Comparison of ENCODE assay signal across 1 cellular context in the genomic region with DNA sequence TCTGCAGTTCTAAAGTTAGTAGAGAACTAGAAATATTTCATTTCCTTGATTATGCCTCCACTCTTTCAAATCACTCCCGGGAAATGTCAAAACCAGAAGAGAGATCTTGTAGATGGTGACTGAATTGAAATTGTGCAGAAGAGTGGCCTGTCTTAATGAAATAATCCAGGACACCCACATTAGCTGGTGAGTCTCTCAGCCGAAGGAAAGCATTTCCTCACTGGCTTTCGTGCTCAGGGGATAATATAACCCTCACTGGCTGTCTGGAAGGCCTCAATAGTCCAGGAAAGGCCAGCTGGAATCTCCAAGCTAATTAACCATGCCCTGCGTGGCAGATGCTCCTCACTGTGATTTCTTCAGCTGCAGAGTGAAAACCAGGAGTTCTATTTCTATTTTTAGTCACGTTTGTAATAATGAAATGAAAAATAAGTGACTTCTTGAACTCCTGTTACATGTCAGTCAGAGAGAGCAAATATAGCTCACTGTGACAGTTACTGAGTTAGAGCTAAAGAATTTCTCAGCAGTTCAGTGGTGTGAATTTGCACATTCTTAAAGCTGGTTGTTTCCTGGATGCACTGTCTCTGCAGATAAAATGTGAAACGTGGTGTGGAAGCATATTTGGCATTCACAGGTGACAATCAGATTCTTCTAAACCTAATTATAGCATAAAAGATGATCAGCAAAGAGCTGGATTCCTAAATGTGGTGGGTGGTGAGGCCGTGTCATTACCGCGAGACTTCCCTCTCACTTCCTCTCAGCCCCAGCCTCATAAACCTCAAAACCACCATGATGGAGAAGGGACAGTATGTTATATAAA.
TF ChIP-seq lines count a peak whose summit lies in the region.

No MANE protein-coding gene starts in this region.

TF ChIP-seq in H1, 55 proteins besides CTCF, POLR2A, EP300 and RAD21 (continued from another document):
- TF ChIP-seq, protein P1, sequence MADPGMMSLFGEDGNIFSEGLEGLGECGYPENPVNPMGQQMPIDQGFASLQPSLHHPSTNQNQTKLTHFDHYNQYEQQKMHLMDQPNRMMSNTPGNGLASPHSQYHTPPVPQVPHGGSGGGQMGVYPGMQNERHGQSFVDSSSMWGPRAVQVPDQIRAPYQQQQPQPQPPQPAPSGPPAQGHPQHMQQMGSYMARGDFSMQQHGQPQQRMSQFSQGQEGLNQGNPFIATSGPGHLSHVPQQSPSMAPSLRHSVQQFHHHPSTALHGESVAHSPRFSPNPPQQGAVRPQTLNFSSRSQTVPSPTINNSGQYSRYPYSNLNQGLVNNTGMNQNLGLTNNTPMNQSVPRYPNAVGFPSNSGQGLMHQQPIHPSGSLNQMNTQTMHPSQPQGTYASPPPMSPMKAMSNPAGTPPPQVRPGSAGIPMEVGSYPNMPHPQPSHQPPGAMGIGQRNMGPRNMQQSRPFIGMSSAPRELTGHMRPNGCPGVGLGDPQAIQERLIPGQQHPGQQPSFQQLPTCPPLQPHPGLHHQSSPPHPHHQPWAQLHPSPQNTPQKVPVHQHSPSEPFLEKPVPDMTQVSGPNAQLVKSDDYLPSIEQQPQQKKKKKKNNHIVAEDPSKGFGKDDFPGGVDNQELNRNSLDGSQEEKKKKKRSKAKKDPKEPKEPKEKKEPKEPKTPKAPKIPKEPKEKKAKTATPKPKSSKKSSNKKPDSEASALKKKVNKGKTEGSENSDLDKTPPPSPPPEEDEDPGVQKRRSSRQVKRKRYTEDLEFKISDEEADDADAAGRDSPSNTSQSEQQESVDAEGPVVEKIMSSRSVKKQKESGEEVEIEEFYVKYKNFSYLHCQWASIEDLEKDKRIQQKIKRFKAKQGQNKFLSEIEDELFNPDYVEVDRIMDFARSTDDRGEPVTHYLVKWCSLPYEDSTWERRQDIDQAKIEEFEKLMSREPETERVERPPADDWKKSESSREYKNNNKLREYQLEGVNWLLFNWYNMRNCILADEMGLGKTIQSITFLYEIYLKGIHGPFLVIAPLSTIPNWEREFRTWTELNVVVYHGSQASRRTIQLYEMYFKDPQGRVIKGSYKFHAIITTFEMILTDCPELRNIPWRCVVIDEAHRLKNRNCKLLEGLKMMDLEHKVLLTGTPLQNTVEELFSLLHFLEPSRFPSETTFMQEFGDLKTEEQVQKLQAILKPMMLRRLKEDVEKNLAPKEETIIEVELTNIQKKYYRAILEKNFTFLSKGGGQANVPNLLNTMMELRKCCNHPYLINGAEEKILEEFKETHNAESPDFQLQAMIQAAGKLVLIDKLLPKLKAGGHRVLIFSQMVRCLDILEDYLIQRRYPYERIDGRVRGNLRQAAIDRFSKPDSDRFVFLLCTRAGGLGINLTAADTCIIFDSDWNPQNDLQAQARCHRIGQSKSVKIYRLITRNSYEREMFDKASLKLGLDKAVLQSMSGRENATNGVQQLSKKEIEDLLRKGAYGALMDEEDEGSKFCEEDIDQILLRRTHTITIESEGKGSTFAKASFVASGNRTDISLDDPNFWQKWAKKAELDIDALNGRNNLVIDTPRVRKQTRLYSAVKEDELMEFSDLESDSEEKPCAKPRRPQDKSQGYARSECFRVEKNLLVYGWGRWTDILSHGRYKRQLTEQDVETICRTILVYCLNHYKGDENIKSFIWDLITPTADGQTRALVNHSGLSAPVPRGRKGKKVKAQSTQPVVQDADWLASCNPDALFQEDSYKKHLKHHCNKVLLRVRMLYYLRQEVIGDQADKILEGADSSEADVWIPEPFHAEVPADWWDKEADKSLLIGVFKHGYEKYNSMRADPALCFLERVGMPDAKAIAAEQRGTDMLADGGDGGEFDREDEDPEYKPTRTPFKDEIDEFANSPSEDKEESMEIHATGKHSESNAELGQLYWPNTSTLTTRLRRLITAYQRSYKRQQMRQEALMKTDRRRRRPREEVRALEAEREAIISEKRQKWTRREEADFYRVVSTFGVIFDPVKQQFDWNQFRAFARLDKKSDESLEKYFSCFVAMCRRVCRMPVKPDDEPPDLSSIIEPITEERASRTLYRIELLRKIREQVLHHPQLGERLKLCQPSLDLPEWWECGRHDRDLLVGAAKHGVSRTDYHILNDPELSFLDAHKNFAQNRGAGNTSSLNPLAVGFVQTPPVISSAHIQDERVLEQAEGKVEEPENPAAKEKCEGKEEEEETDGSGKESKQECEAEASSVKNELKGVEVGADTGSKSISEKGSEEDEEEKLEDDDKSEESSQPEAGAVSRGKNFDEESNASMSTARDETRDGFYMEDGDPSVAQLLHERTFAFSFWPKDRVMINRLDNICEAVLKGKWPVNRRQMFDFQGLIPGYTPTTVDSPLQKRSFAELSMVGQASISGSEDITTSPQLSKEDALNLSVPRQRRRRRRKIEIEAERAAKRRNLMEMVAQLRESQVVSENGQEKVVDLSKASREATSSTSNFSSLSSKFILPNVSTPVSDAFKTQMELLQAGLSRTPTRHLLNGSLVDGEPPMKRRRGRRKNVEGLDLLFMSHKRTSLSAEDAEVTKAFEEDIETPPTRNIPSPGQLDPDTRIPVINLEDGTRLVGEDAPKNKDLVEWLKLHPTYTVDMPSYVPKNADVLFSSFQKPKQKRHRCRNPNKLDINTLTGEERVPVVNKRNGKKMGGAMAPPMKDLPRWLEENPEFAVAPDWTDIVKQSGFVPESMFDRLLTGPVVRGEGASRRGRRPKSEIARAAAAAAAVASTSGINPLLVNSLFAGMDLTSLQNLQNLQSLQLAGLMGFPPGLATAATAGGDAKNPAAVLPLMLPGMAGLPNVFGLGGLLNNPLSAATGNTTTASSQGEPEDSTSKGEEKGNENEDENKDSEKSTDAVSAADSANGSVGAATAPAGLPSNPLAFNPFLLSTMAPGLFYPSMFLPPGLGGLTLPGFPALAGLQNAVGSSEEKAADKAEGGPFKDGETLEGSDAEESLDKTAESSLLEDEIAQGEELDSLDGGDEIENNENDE (IDR thresholded peaks at IDR 0.05; ENCODE audit: insufficient replicate concordance, low read length), result no peak
- TF ChIP-seq RBBP5 (IDR thresholded peaks at IDR 0.05; ENCODE audit: borderline replicate concordance, low read depth, low read length) (no peak), JUND (IDR thresholded peaks at IDR 0.05; ENCODE audit: low read length) (no peak), SRF (IDR thresholded peaks at IDR 0.05; ENCODE audit: low read depth, low read length) (no peak), ZNF274 (IDR thresholded peaks at IDR 0.05; ENCODE audit: borderline replicate concordance, extremely low read depth, low read length) (no peak), SP2 (IDR thresholded peaks at IDR 0.05; ENCODE audit: low read length) (no peak), BRCA1 (IDR thresholded peaks at IDR 0.05; ENCODE audit: low read depth, low read length) (no peak), RFX5 (IDR thresholded peaks at IDR 0.05; ENCODE audit: borderline replicate concordance, low read depth, low read length) (no peak), SIRT6 (IDR thresholded peaks at IDR 0.05; ENCODE audit: low read length) (no peak), CREB1 (IDR thresholded peaks at IDR 0.05) (no peak)
